In the genomic region with DNA sequence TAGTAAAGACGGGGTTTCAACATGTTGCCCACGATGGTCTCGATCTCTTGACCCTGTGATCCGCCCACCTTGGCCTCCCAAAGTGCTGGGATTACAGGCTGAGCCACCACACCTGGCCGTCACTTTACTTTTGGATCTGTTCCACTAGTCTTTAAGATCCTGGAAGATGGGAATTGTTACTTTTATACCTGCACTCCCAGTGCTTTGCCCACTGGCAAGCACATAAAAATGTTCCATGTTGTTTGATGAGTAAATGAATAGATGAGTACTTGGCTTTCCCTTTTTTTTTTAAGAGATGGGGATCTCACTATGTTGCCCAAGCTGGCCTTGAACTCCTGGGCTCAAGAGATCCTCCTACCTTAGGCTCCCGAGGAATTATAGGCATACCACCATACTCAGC, we compare ENCODE assay signal across 25 cellular contexts.
"Had no signal": no experiment of that assay in that cellular context is flagged by ENCODE, and none has a peak within 500 bp of the region (broad histone marks: within the 10 kb centered on the region; RNA-seq: fewer than 3 reads in every experiment).

No MANE protein-coding gene starts in this region.

- H3K9me3 ChIP-seq: colonic mucosa, esophagus muscularis mucosa, esophagus squamous epithelium, gastroesophageal sphincter had no signal

- ATAC-seq: effector memory CD8-positive, alpha-beta T cell; esophagus mucosa; foreskin keratinocyte; gastroesophageal sphincter; heart left ventricle; heart right ventricle had no signal

- H3K27ac Mint-ChIP-seq: dendritic cell treated with granulocyte-macrophage colony-stimulating factor and Interleukin-4, amounts not matched to agents 40 ng/mL and 50 ng/mL, for 4 days; effector memory CD8-positive, alpha-beta T cell; endodermal cell had no signal

- DNase-seq: colonic mucosa; cortex of kidney; dermis blood vessel endothelial cell; dorsolateral prefrontal cortex; effector CD4-positive, alpha-beta T cell; effector CD8-positive, alpha-beta T cell; effector memory CD4-positive, alpha-beta T cell; effector memory CD8-positive, alpha-beta T cell; endodermal cell; erythroblast; esophagus squamous epithelium; foreskin fibroblast; foreskin keratinocyte; foreskin melanocyte; glutamatergic neuron; head of caudate nucleus; heart left ventricle; heart right ventricle had no signal

- H3K27ac ChIP-seq: colonic mucosa, coronary artery, dorsolateral prefrontal cortex, epithelial cell of prostate, esophagus muscularis mucosa, esophagus squamous epithelium, foreskin keratinocyte, gastroesophageal sphincter, heart left ventricle, heart right ventricle, hepatocyte had no signal

- H3K27me3 ChIP-seq: colonic mucosa, dorsolateral prefrontal cortex, esophagus muscularis mucosa, esophagus squamous epithelium, foreskin keratinocyte, gastroesophageal sphincter, heart left ventricle, heart right ventricle, hepatocyte had no signal

- H3K4me3 ChIP-seq: colonic mucosa, coronary artery, dorsolateral prefrontal cortex, esophagus muscularis mucosa, esophagus squamous epithelium, gastroesophageal sphincter, heart left ventricle, heart right ventricle, hepatocyte had no signal

- H3K4me3 Mint-ChIP-seq: dendritic cell treated with granulocyte-macrophage colony-stimulating factor and Interleukin-4, amounts not matched to agents 40 ng/mL and 50 ng/mL, for 4 days; effector memory CD8-positive, alpha-beta T cell; endodermal cell had no signal

- H3K4me1 ChIP-seq: colonic mucosa, esophagus muscularis mucosa, gastroesophageal sphincter, heart left ventricle, heart right ventricle had no signal

- H3K36me3 ChIP-seq: colonic mucosa, esophagus muscularis mucosa, esophagus squamous epithelium, gastroesophageal sphincter, heart left ventricle, heart right ventricle had no signal

- H3K9me3 Mint-ChIP-seq: dendritic cell treated with granulocyte-macrophage colony-stimulating factor and Interleukin-4, amounts not matched to agents 40 ng/mL and 50 ng/mL, for 4 days; effector memory CD8-positive, alpha-beta T cell had no signal
